Comparison of ENCODE assay signal across 15 cellular contexts in genomic region chr2:31675485-31675901, GRCh38.
A peak's percentile ranks its signal among the peaks of the same experiment; 100 is the strongest.
DNase-seq lines count a peak whose midpoint lies in the region; ATAC-seq and TF ChIP-seq lines count a peak whose summit lies in the region.
"Had no signal": no experiment of that assay in that cellular context is flagged by ENCODE, and none has a peak within 500 bp of the region (broad histone marks: within the 10 kb centered on the region; RNA-seq: fewer than 3 reads in every experiment).

No MANE protein-coding gene starts in this region.

- TF ChIP-seq CTCF in type B pancreatic cell (conservative IDR thresholded peaks at IDR 0.05), result peak; percentile 66

- CTCF ChIA-PET in activated naive CD4-positive, alpha-beta T cell treated with anti-CD3 and anti-CD28 coated beads for 36 hours (lab: Charles Lee), result interaction anchor here (0.7 to 0.8 kb wide), 2 partner anchors 29 to 1545 kb away, joined by 3 read pairs; no protein-coding TSS in a partner anchor

- ATAC-seq in GM21529 (IDR thresholded peaks at IDR 0.05; ENCODE audit: unreplicated experiment) (no peak), GM18909 (IDR thresholded peaks at IDR 0.05; ENCODE audit: poor library complexity, unreplicated experiment) (no peak)
- ATAC-seq: activated CD8-positive, alpha-beta memory T cell treated with anti-CD3 and anti-CD28 coated beads, Interleukin-2, amount 10 ng/mL, durations not matched to agents 7 days and 5 days; activated naive CD4-positive, alpha-beta T cell treated with anti-CD3 and anti-CD28 coated beads, Interleukin-2, amount 50 U/mL, for 72 hours; stimulated activated memory B cell treated with anti-CD40 and anti-IgM and Interleukin-4, amounts not matched to agents 10 μg/mL and 1 μg/mL and 100 μg/mL, for 72 hours had no signal

- H3K4me3 Mint-ChIP-seq in activated naive CD4-positive, alpha-beta T cell treated with anti-CD3 and anti-CD28 coated beads for 36 hours, result no peak overlapping the region
- no peak overlapping the region for H3K4me3 Mint-ChIP-seq in type B pancreatic cell
- H3K4me3 Mint-ChIP-seq: activated CD8-positive, alpha-beta memory T cell treated with anti-CD3 and anti-CD28 coated beads, Interleukin-2, amount 10 ng/mL, durations not matched to agents 7 days and 5 days; stimulated activated memory B cell treated with anti-CD40 and anti-IgM and Interleukin-4, amounts not matched to agents 10 μg/mL and 1 μg/mL and 100 μg/mL, for 72 hours had no signal

- H3K27ac Mint-ChIP-seq in activated naive CD4-positive, alpha-beta T cell treated with anti-CD3 and anti-CD28 coated beads for 36 hours, result no peak overlapping the region
- no peak overlapping the region for H3K27ac Mint-ChIP-seq in type B pancreatic cell
- H3K27ac Mint-ChIP-seq: activated CD8-positive, alpha-beta memory T cell treated with anti-CD3 and anti-CD28 coated beads, Interleukin-2, amount 10 ng/mL, durations not matched to agents 7 days and 5 days; activated naive CD4-positive, alpha-beta T cell treated with anti-CD3 and anti-CD28 coated beads, Interleukin-2, amount 50 U/mL, for 72 hours; stimulated activated memory B cell treated with anti-CD40 and anti-IgM and Interleukin-4, amounts not matched to agents 10 μg/mL and 1 μg/mL and 100 μg/mL, for 72 hours had no signal

- DNase-seq in activated naive CD4-positive, alpha-beta T cell treated with anti-CD3 and anti-CD28 coated beads for 36 hours, result peak; percentile 5
- DNase-seq in activated naive CD4-positive, alpha-beta T cell (lab: John Stamatoyannopoulos, UW), result no peak
- peak; percentile 1 for DNase-seq in OCI-M1 (lab: John Stamatoyannopoulos, UW)
- peak; percentile 21 to 23 for DNase-seq in erythroblast (lab: John Stamatoyannopoulos, UW)
- DNase-seq in type B pancreatic cell (ENCODE audit: extremely low spot score, unreplicated experiment), result no peak
- DNase-seq in activated CD4-positive, alpha-beta T cell treated with anti-CD3 and anti-CD28 coated beads, Interleukin-2, amount 50 U/mL, for 4 hours, result no peak
- DNase-seq: activated CD8-positive, alpha-beta memory T cell treated with anti-CD3 and anti-CD28 coated beads, Interleukin-2, amount 10 ng/mL, durations not matched to agents 7 days and 5 days; central memory CD4-positive, alpha-beta T cell; DMS79 treated with DMSO at 0.1 percent for 48 hours; NCI-H2171; stimulated activated CD4-positive, alpha-beta T cell treated with anti-CD3 and anti-CD28 coated beads, Interleukin-4, amount 100 ng/mL, for 1 hour had no signal

- H3K27me3 Mint-ChIP-seq in activated naive CD4-positive, alpha-beta T cell treated with anti-CD3 and anti-CD28 coated beads for 36 hours (ENCODE audit: low read depth), result no peaks in the 10 kb centered on the region
- peaks cover 2% of the 10 kb centered on the region for H3K27me3 Mint-ChIP-seq in type B pancreatic cell

- peaks cover 2% of the 10 kb centered on the region for H3K36me3 Mint-ChIP-seq in activated naive CD4-positive, alpha-beta T cell treated with anti-CD3 and anti-CD28 coated beads for 36 hours (ENCODE audit: low read depth)
- no peaks in the 10 kb centered on the region for H3K36me3 Mint-ChIP-seq in type B pancreatic cell
- H3K36me3 Mint-ChIP-seq: activated CD8-positive, alpha-beta memory T cell treated with anti-CD3 and anti-CD28 coated beads, Interleukin-2, amount 10 ng/mL, durations not matched to agents 7 days and 5 days had no signal

- H3K9me3 Mint-ChIP-seq in activated naive CD4-positive, alpha-beta T cell treated with anti-CD3 and anti-CD28 coated beads for 36 hours, result peaks cover 37% of the 10 kb centered on the region
- peaks cover 12% of the 10 kb centered on the region for H3K9me3 Mint-ChIP-seq in type B pancreatic cell

- no peaks in the 10 kb centered on the region for H3K4me1 Mint-ChIP-seq in activated naive CD4-positive, alpha-beta T cell treated with anti-CD3 and anti-CD28 coated beads for 36 hours (ENCODE audit: low read depth)
- no peaks in the 10 kb centered on the region for H3K4me1 Mint-ChIP-seq in type B pancreatic cell (ENCODE audit: unreplicated experiment)
- H3K4me1 Mint-ChIP-seq: activated CD8-positive, alpha-beta memory T cell treated with anti-CD3 and anti-CD28 coated beads, Interleukin-2, amount 10 ng/mL, durations not matched to agents 7 days and 5 days; stimulated activated memory B cell treated with anti-CD40 and anti-IgM and Interleukin-4, amounts not matched to agents 10 μg/mL and 1 μg/mL and 100 μg/mL, for 72 hours had no signal

- intact Hi-C loops in activated naive CD4-positive, alpha-beta T cell treated with anti-CD3 and anti-CD28 coated beads for 36 hours (cut with micrococcal nuclease), result no loop called here

- TF ChIP-seq POLR2A in erythroblast (IDR thresholded peaks at IDR 0.05; ENCODE audit: low read length), result no peak

Comparison
In these comparisons a context has a peak if more than half of its experiments do, and no peak if none do; other contexts are left out.
1. DNase-seq: peak in activated naive CD4-positive, alpha-beta T cell treated with anti-CD3 and anti-CD28 coated beads for 36 hours (single experiment), OCI-M1 (single experiment) and erythroblast (2 of 2); none in activated naive CD4-positive, alpha-beta T cell (0 of 4), type B pancreatic cell (single experiment) and activated CD4-positive, alpha-beta T cell treated with anti-CD3 and anti-CD28 coated beads, Interleukin-2, amount 50 U/mL, for 4 hours (0 of 2).